In genomic region chr2:2098458-2099167, GRCh38 we compare ENCODE assay signal across 2 cellular contexts.
TF ChIP-seq lines count a peak whose summit lies in the region.

No MANE protein-coding gene starts in this region.

TF ChIP-seq in H1, 55 proteins besides CTCF, POLR2A, EP300 and RAD21 (continued from another document):
- TF ChIP-seq CHD7 (IDR thresholded peaks at IDR 0.05; ENCODE audit: insufficient replicate concordance, low read length) (no peak), RFX5 (IDR thresholded peaks at IDR 0.05; ENCODE audit: borderline replicate concordance, low read depth, low read length) (no peak), POU5F1 (IDR thresholded peaks at IDR 0.05; ENCODE audit: low read depth, low read length) (no peak), GTF2F1 (IDR thresholded peaks at IDR 0.05; ENCODE audit: borderline replicate concordance, low read depth, low read length) (no peak)

TF ChIP-seq in liver, 16 proteins besides CTCF, POLR2A, EP300 and RAD21 (continued from another document):
- TF ChIP-seq REST (IDR thresholded peaks at IDR 0.05) (no peak), NR2F2 (IDR thresholded peaks at IDR 0.05) (no peak), MAX (IDR thresholded peaks at IDR 0.05) (no peak), ZBTB33 (IDR thresholded peaks at IDR 0.05) (no peak), TAF1 (conservative IDR thresholded peaks at IDR 0.05) (no peak), FOXA2 (IDR thresholded peaks at IDR 0.05) (no peak), JUND (IDR thresholded peaks at IDR 0.05) (no peak), YY1 (IDR thresholded peaks at IDR 0.05) (peak; percentile 82), RXRA (IDR thresholded peaks at IDR 0.05) (peak; percentile 25 to 38), EGR1 (IDR thresholded peaks at IDR 0.05; ENCODE audit: low read depth in 2 of 2) (no peak)
TF ChIP-seq in liver: peak in this region for 4.
